In genomic region chr19:18636183-18636968, GRCh38 we compare ENCODE assay signal across 8 cellular contexts. TPM values are rescaled to one million over a fixed set of nuclear protein-coding genes. Genes with fewer than 3 reads are reported as not detected.
DNase-seq lines count a peak whose midpoint lies in the region; ATAC-seq, FAIRE-seq and TF ChIP-seq lines count a peak whose summit lies in the region.

No MANE protein-coding gene starts in this region.

- intact Hi-C loops in A673 (cut with micrococcal nuclease; ENCODE audit: unreplicated experiment) = no loop called here

- H3K36me3 ChIP-seq in A673 (ENCODE audit: insufficient read depth, low read length, poor library complexity, severe bottlenecking) = no peaks in the 10 kb centered on the region
- H3K36me3 ChIP-seq in bronchial epithelial cell (ENCODE audit: control insufficient read depth, insufficient read depth, low read length) = no peaks in the 10 kb centered on the region
- no peaks in the 10 kb centered on the region for H3K36me3 ChIP-seq in small intestine (ENCODE audit: control insufficient read depth in 2 of 2, insufficient read depth in 2 of 2, low read length in 2 of 2)

- H3K27me3 ChIP-seq in A673 (replicated peaks; ENCODE audit: insufficient read depth, low read depth, low read length, poor library complexity) = no peaks in the 10 kb centered on the region
- H3K27me3 ChIP-seq in bronchial epithelial cell (ENCODE audit: control insufficient read depth, insufficient read depth, low read length) = no peaks in the 10 kb centered on the region
- no peaks in the 10 kb centered on the region for H3K27me3 ChIP-seq in small intestine (ENCODE audit: control insufficient read depth in 2 of 2, insufficient read depth in 2 of 2, low read length in 2 of 2)

- H3K9me3 ChIP-seq in A673 (ENCODE audit: low read depth, low read length, poor library complexity, severe bottlenecking) (no peaks in the 10 kb centered on the region), small intestine (ENCODE audit: control insufficient read depth, low read depth) (no peaks in the 10 kb centered on the region)

- DNase-seq in A673 (ENCODE audit: low spot score) = peak; percentile 98
- peak; percentile 97 for DNase-seq in NCI-H2196 (lab: John Stamatoyannopoulos, UW; ENCODE audit: unreplicated experiment)
- peak; percentile 89 for DNase-seq in bronchial epithelial cell (ENCODE audit: low read depth)
- DNase-seq in iPS-NIHi7 (ENCODE audit: extremely low spot score) = peak; percentile 97
- DNase-seq in small intestine = peak; percentile 95

- 0 to 2% (median 1%) methylated on average over 32 to 44 of the region's 44 CpGs for WGBS in small intestine, 3 donors

- H3K4me3 ChIP-seq in A673 (ENCODE audit: low read depth, low read length, poor library complexity, severe bottlenecking) (peak overlapping the region; percentile 99), WI38 (ENCODE audit: low read depth, low read length) (peak overlapping the region; percentile 95), bronchial epithelial cell (ENCODE audit: low read depth, low read length) (peak overlapping the region; percentile 80), small intestine (ENCODE audit: low read depth in 1 of 2, low read length in 2 of 2) (peak overlapping the region; percentile 68 to 76)

- ATAC-seq in GM18868 (IDR thresholded peaks at IDR 0.05; ENCODE audit: unreplicated experiment) = peak; percentile 86
- peak; percentile 78 for ATAC-seq in HG03135 (IDR thresholded peaks at IDR 0.05; ENCODE audit: unreplicated experiment)

- no peak for TF ChIP-seq CTCF in A673 (conservative IDR thresholded peaks at IDR 0.05; ENCODE audit: low read depth, low read length)
- no peak for TF ChIP-seq CTCF in WI38 (IDR thresholded peaks at IDR 0.05; ENCODE audit: low read depth, low read length)
- no peak for TF ChIP-seq CTCF in bronchial epithelial cell (IDR thresholded peaks at IDR 0.05; ENCODE audit: insufficient read depth, low read length, severe bottlenecking)

- H3K27ac ChIP-seq in A673 (ENCODE audit: low read depth, low read length, poor library complexity, severe bottlenecking) = peak overlapping the region; percentile 94
- peak overlapping the region in 1 of 2 donors; percentile 90 for H3K27ac ChIP-seq in small intestine (ENCODE audit: low read depth in 1 of 2, low read length in 1 of 2)

- FAIRE-seq in bronchial epithelial cell (lab: Jason Lieb, UNC) (no peak), small intestine (lab: Jason Lieb, UNC) (no peak)

- BruUV-seq in A673 (replicated peaks; lab: Mats Ljungman, UMichigan) = no TSS peak

- peaks cover 13% of the 10 kb centered on the region for H3K4me1 ChIP-seq in A673 (ENCODE audit: insufficient read depth, low read length, poor library complexity, severe bottlenecking)
- H3K4me1 ChIP-seq in small intestine (ENCODE audit: control insufficient read depth in 2 of 2, insufficient read depth in 1 of 2, low read depth in 1 of 2, low read length in 1 of 2) = peaks cover 3 to 5% of the 10 kb centered on the region in 2 donors

- POLR2A ChIA-PET in A673 (lab: Charles Lee; ENCODE audit: low non-redundant PET) = no interaction called here

- CTCF ChIA-PET in A673 (lab: Charles Lee) = no interaction called here

RNA-seq across cellular contexts. Expression of gene KLHL26, which starts 0.5 kb away (rescaled TPM):
- total RNA-seq in A673 (2021) = 16.3 and 16.8 TPM in 2 replicates
- total RNA-seq in bronchial epithelial cell = 3.2 and 4.9 TPM in 2 replicates
- polyA plus RNA-seq in small intestine = 1 to 10 TPM; 1.6 to 4.7 (median 2.2) TPM

RNA-seq across cellular contexts. Expression of gene TMEM59L, which starts 23.7 kb away (rescaled TPM):
- total RNA-seq in A673 (2021) = 9.3 and 18.0 TPM in 2 replicates
- 0.13 and 0.79 TPM in 2 replicates for total RNA-seq in bronchial epithelial cell
- polyA plus RNA-seq in small intestine = 1 to 10 TPM in 2 of 3 donors, not detected in 1; 1.6 to 8.5 TPM

RNA-seq across cellular contexts. Expression of gene CRLF1, which starts 29.8 kb away (rescaled TPM):
- total RNA-seq in A673 (2021) = 192 and 305 TPM in 2 replicates
- 0.26 and 0.64 TPM in 2 replicates for total RNA-seq in bronchial epithelial cell
- polyA plus RNA-seq in small intestine = 10 to 100 TPM in 1 of 3 donors, 1 to 10 TPM in 1, not detected in 1; 6.5 to 22.3 TPM

RNA-seq across cellular contexts. Expression of gene CRTC1, which starts 47.1 kb away (rescaled TPM):
- total RNA-seq in A673 (2021) (18.1 and 20.3 TPM in 2 replicates), bronchial epithelial cell (0.79 and 1.3 TPM in 2 replicates)
- 1 to 10 TPM; 5.8 to 7.3 (median 6.2) TPM for polyA plus RNA-seq in small intestine

RNA-seq across cellular contexts. Expression of gene REX1BD, which starts 47.8 kb away (rescaled TPM):
- 61.4 and 74.9 TPM in 2 replicates for total RNA-seq in A673 (2021)
- 26.1 and 45.4 TPM in 2 replicates for total RNA-seq in bronchial epithelial cell
- 100 to 1,000 TPM in 1 of 3 donors, 10 to 100 TPM in 2; 59.9 to 102 (median 71.8) TPM for polyA plus RNA-seq in small intestine

Comparison
In these comparisons a context has a peak if more than half of its experiments do, and no peak if none do; other contexts are left out.
1. RNA of gene CRLF1, which starts 29.8 kb away (total RNA-seq): 192 to 305 TPM in A673; 0.26 to 0.64 TPM in bronchial epithelial cell; every median in the first group is over 100 times any median in the second.
2. Peak in every context shown above with its lines, with median percentiles within 50 percentile points of each other: DNase-seq and H3K4me3 ChIP-seq.